Comparison of ENCODE assay signal across 25 cellular contexts in genomic region chr9:94881946-94882345, GRCh38.
DNase-seq lines count a peak whose midpoint lies in the region; ATAC-seq, FAIRE-seq and TF ChIP-seq lines count a peak whose summit lies in the region.
"Had no signal": no experiment of that assay in that cellular context is flagged by ENCODE, and none has a peak within 500 bp of the region (broad histone marks: within the 10 kb centered on the region; RNA-seq: fewer than 3 reads in every experiment).

No MANE protein-coding gene starts in this region.

- H3K27me3 Mint-ChIP-seq in chondrocyte (ENCODE audit: low read depth) = no peaks in the 10 kb centered on the region
- H3K27me3 Mint-ChIP-seq: activated naive CD4-positive, alpha-beta T cell treated with anti-CD3 and anti-CD28 coated beads, Interleukin-2, amount 50 U/mL, for 24 hours; CD4-positive, CD25-positive, alpha-beta regulatory T cell had no signal

- no peak for TF ChIP-seq CTCF in left ventricle myocardium inferior (IDR thresholded peaks at IDR 0.05; ENCODE audit: borderline replicate concordance)
- no peak for TF ChIP-seq CTCF in chondrocyte (IDR thresholded peaks at IDR 0.05)
- TF ChIP-seq CTCF in stomach (IDR thresholded peaks at IDR 0.05) = no peak

- no peak for TF ChIP-seq POLR2A in stomach (IDR thresholded peaks at IDR 0.05)

- intact Hi-C loops in left ventricle myocardium inferior (cut with micrococcal nuclease) = no loop called here
- intact Hi-C loops in right cardiac atrium (cut with DNase I) = loop anchor here in 1 of 4 donors (5.0 kb wide), 1 partner anchor 120 kb away; no protein-coding TSS in a partner anchor
- intact Hi-C loops in stomach (cut with DNase I; ENCODE audit: low total_unique reads) = no loop called here

- peak overlapping the region; percentile 83 for H3K27ac Mint-ChIP-seq in chondrocyte (ENCODE audit: unreplicated experiment)
- H3K27ac Mint-ChIP-seq: activated CD8-positive, alpha-beta T cell treated with anti-CD3 and anti-CD28 coated beads, Interleukin-2, amount 10 ng/mL, durations not matched to agents 7 days and 5 days; activated naive CD4-positive, alpha-beta T cell treated with anti-CD3 and anti-CD28 coated beads, Interleukin-2, amount 50 U/mL, for 24 hours had no signal

- H3K36me3 Mint-ChIP-seq in chondrocyte (ENCODE audit: low read depth) = no peaks in the 10 kb centered on the region
- H3K36me3 Mint-ChIP-seq: CD4-positive, CD25-positive, alpha-beta regulatory T cell had no signal

- no peak overlapping the region for H3K4me3 ChIP-seq in left ventricle myocardium inferior
- no peak overlapping the region for H3K4me3 ChIP-seq in right cardiac atrium (ENCODE audit: low read length)
- H3K4me3 ChIP-seq in stomach = no peak overlapping the region
- H3K4me3 ChIP-seq: colonic mucosa, hepatocyte, prostate gland, spleen, testis had no signal

- peaks cover 72% of the 10 kb centered on the region for H3K4me1 Mint-ChIP-seq in chondrocyte (ENCODE audit: low read depth)

- peak overlapping the region; percentile 77 for H3K27ac ChIP-seq in left ventricle myocardium inferior (replicated peaks)
- no peak overlapping the region for H3K27ac ChIP-seq in right cardiac atrium (ENCODE audit: low read length)
- H3K27ac ChIP-seq in stomach = peak overlapping the region in 3 of 5 donors; percentile 6 to 39 (median 13)
- H3K27ac ChIP-seq: colonic mucosa, prostate gland had no signal

- peaks cover 67% of the 10 kb centered on the region for H3K4me1 ChIP-seq in left ventricle myocardium inferior
- peaks cover 3% of the 10 kb centered on the region for H3K4me1 ChIP-seq in right cardiac atrium (ENCODE audit: control insufficient read depth, insufficient read depth, low read length)
- H3K4me1 ChIP-seq in stomach = peaks cover 14 to 42% (median 29%) of the 10 kb centered on the region in 4 donors
- H3K4me1 ChIP-seq: colonic mucosa, prostate gland had no signal

- DNase-seq in left ventricle myocardium inferior (no peak), right cardiac atrium (no peak), NOMO-1 treated with dmso at 0.1 percent for 144 hours (lab: John Stamatoyannopoulos, UW; ENCODE audit: unreplicated experiment) (peak; percentile 49), chondrocyte (ENCODE audit: low spot score) (no peak), stomach (no peak), GM19239 (ENCODE audit: insufficient read length, low spot score) (no peak)
- no peak for DNase-seq in effector CD8-positive, alpha-beta T cell (lab: John Stamatoyannopoulos, UW)
- DNase-seq: activated CD8-positive, alpha-beta T cell treated with anti-CD3 and anti-CD28 coated beads, Interleukin-2, amount 10 ng/mL, durations not matched to agents 7 days and 5 days; activated T-cell treated with anti-CD3 and anti-CD28 coated beads, Interleukin-2, amount 50 U/mL, for 4 hours; CD4-positive, CD25-positive, alpha-beta regulatory T cell; colonic mucosa; HFFc6; kidney; mesendoderm; NCI-H1048; NCI-H2029 treated with DMSO at 0.1 percent for 48 hours; NCI-H446 treated with DMSO at 0.1 percent for 48 hours; NK-92 treated with Interleukin-12 subunit alpha and Interleukin-12 subunit beta, amount 100 ng/mL, for 24 hours; SHP77; spleen; testis had no signal

- no peak for FAIRE-seq in GM19239 (lab: Jason Lieb, UNC)
- FAIRE-seq: kidney had no signal

- H3K9me3 ChIP-seq in left ventricle myocardium inferior (replicated peaks) = peaks cover 3% of the 10 kb centered on the region
- H3K9me3 ChIP-seq in right cardiac atrium (ENCODE audit: control insufficient read depth, low read length) = no peaks in the 10 kb centered on the region
- H3K9me3 ChIP-seq in stomach = no peaks in the 10 kb centered on the region
- H3K9me3 ChIP-seq: colonic mucosa, prostate gland, spleen, testis had no signal

- H3K27me3 ChIP-seq in left ventricle myocardium inferior (ENCODE audit: low read depth) = no peaks in the 10 kb centered on the region
- no peaks in the 10 kb centered on the region for H3K27me3 ChIP-seq in right cardiac atrium (ENCODE audit: control insufficient read depth, insufficient read depth)
- no peaks in the 10 kb centered on the region for H3K27me3 ChIP-seq in stomach
- H3K27me3 ChIP-seq: colonic mucosa, hepatocyte, spleen, testis had no signal

- TF ChIP-seq EP300 in stomach (IDR thresholded peaks at IDR 0.05) = no peak

- 90% methylated on average over 3 of the region's 3 CpGs for WGBS in right cardiac atrium
- 72 to 90% (median 79%) methylated on average over 3 of the region's 3 CpGs for WGBS in stomach, 5 donors

- ATAC-seq in right cardiac atrium = no peak
- no peak for ATAC-seq in GM21360 (IDR thresholded peaks at IDR 0.05; ENCODE audit: unreplicated experiment)
- ATAC-seq: activated CD8-positive, alpha-beta T cell treated with anti-CD3 and anti-CD28 coated beads, Interleukin-2, amount 10 ng/mL, durations not matched to agents 7 days and 5 days; activated T-cell treated with anti-CD3 and anti-CD28 coated beads, Interleukin-2, amount 50 U/mL, for 4 hours had no signal

- H3K4me3 Mint-ChIP-seq in chondrocyte (ENCODE audit: unreplicated experiment) = no peak overlapping the region
- H3K4me3 Mint-ChIP-seq: activated CD8-positive, alpha-beta T cell treated with anti-CD3 and anti-CD28 coated beads, Interleukin-2, amount 10 ng/mL, durations not matched to agents 7 days and 5 days; activated naive CD4-positive, alpha-beta T cell treated with anti-CD3 and anti-CD28 coated beads, Interleukin-2, amount 50 U/mL, for 24 hours; activated T-cell treated with anti-CD3 and anti-CD28 coated beads, Interleukin-2, amount 50 U/mL, for 4 hours; CD4-positive, CD25-positive, alpha-beta regulatory T cell; HFFc6 had no signal

- H3K36me3 ChIP-seq in left ventricle myocardium inferior (no peaks in the 10 kb centered on the region), stomach (no peaks in the 10 kb centered on the region)
- H3K36me3 ChIP-seq: colonic mucosa, prostate gland, spleen had no signal

- no peaks in the 10 kb centered on the region for H3K9me3 Mint-ChIP-seq in chondrocyte (ENCODE audit: low read depth)
- H3K9me3 Mint-ChIP-seq: activated naive CD4-positive, alpha-beta T cell treated with anti-CD3 and anti-CD28 coated beads, Interleukin-2, amount 50 U/mL, for 24 hours; activated T-cell treated with anti-CD3 and anti-CD28 coated beads, Interleukin-2, amount 50 U/mL, for 4 hours; CD4-positive, CD25-positive, alpha-beta regulatory T cell had no signal
